8 cellular contexts compared by ENCODE assay signal in genomic region chr1:151251656-151252470, GRCh38.
DNase-seq lines count a peak whose midpoint lies in the region; ATAC-seq and TF ChIP-seq lines count a peak whose summit lies in the region.

No MANE protein-coding gene starts in this region.

- peak; percentile 44 for ATAC-seq in HG02798 (IDR thresholded peaks at IDR 0.05; ENCODE audit: poor library complexity, unreplicated experiment)
- no peak for ATAC-seq in GM21381 (IDR thresholded peaks at IDR 0.05; ENCODE audit: unreplicated experiment)

- no peak overlapping the region for H3K4me3 ChIP-seq in WI38 (ENCODE audit: low read depth, low read length)

- DNase-seq in COLO829 (ENCODE audit: low spot score) (peak; percentile 89), NCI-H446 (lab: John Stamatoyannopoulos, UW) (peak; percentile 54 to 71), cerebellar cortex (ENCODE audit: low spot score) (peak; percentile 85), left kidney (ENCODE audit: low read depth, low spot score) (peak; percentile 82)
- peak; percentile 20 to 38 (median 21) for DNase-seq in stimulated activated CD4-positive, alpha-beta T cell treated with anti-CD3 and anti-CD28 coated beads, TNF-alpha, amount 100 ng/mL, for 1 hour (ENCODE audit: low read depth in 3 of 3, low spot score in 1 of 3)

- TF ChIP-seq CTCF in WI38 (IDR thresholded peaks at IDR 0.05; ENCODE audit: low read depth, low read length): peak; percentile 79

Comparison
In these comparisons a context has a peak if more than half of its experiments do, and no peak if none do; other contexts are left out.
1. DNase-seq: peak in every context shown above with its lines; median percentile 89 in COLO829; 85 in cerebellar cortex; 82 in left kidney; 62 in NCI-H446; 21 in stimulated activated CD4-positive, alpha-beta T cell treated with anti-CD3 and anti-CD28 coated beads, TNF-alpha, amount 100 ng/mL, for 1 hour.